Comparison of ENCODE assay signal across 1 cellular context in genomic region chrX:147917700-147918694, GRCh38.
TF ChIP-seq lines count a peak whose summit lies in the region.

No MANE protein-coding gene starts in this region.

TF ChIP-seq in GM12878, 131 proteins besides CTCF, POLR2A, EP300 and RAD21 (continued from another document and continues in another):
- TF ChIP-seq, protein P1, sequence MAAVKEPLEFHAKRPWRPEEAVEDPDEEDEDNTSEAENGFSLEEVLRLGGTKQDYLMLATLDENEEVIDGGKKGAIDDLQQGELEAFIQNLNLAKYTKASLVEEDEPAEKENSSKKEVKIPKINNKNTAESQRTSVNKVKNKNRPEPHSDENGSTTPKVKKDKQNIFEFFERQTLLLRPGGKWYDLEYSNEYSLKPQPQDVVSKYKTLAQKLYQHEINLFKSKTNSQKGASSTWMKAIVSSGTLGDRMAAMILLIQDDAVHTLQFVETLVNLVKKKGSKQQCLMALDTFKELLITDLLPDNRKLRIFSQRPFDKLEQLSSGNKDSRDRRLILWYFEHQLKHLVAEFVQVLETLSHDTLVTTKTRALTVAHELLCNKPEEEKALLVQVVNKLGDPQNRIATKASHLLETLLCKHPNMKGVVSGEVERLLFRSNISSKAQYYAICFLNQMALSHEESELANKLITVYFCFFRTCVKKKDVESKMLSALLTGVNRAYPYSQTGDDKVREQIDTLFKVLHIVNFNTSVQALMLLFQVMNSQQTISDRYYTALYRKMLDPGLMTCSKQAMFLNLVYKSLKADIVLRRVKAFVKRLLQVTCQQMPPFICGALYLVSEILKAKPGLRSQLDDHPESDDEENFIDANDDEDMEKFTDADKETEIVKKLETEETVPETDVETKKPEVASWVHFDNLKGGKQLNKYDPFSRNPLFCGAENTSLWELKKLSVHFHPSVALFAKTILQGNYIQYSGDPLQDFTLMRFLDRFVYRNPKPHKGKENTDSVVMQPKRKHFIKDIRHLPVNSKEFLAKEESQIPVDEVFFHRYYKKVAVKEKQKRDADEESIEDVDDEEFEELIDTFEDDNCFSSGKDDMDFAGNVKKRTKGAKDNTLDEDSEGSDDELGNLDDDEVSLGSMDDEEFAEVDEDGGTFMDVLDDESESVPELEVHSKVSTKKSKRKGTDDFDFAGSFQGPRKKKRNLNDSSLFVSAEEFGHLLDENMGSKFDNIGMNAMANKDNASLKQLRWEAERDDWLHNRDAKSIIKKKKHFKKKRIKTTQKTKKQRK (IDR thresholded peaks at IDR 0.05; ENCODE audit: low read depth, low read length) = no peak
- TF ChIP-seq ZBED1 (IDR thresholded peaks at IDR 0.05; ENCODE audit: borderline replicate concordance) (no peak), ATF2 (IDR thresholded peaks at IDR 0.05; ENCODE audit: low read length) (no peak), HDAC6 (IDR thresholded peaks at IDR 0.05; ENCODE audit: unreplicated experiment) (no peak), IRF5 (IDR thresholded peaks at IDR 0.05; ENCODE audit: borderline replicate concordance) (no peak), SREBF2 (IDR thresholded peaks at IDR 0.05; ENCODE audit: low read length) (no peak), POU2F2 (IDR thresholded peaks at IDR 0.05; ENCODE audit: borderline replicate concordance, low read depth, low read length) (no peak), CHD2 (IDR thresholded peaks at IDR 0.05; ENCODE audit: borderline replicate concordance, low read depth, low read length) (no peak), SRF (IDR thresholded peaks at IDR 0.05; ENCODE audit: low read depth in 2 of 2, low read length in 2 of 2) (no peak), SUZ12 (IDR thresholded peaks at IDR 0.05; ENCODE audit: unreplicated experiment) (no peak), SMAD5 (IDR thresholded peaks at IDR 0.05; ENCODE audit: low read depth) (no peak), ETV6 (conservative IDR thresholded peaks at IDR 0.05 in 1 of 2, IDR thresholded peaks at IDR 0.05 in 1 of 2; ENCODE audit: borderline replicate concordance in 1 of 2, low read depth in 1 of 2) (peak in 1 of 2 experiments; percentile 77; a peak in 2 of 4 replicates), RBBP5 (conservative IDR thresholded peaks at IDR 0.05) (no peak), NR2C1 (IDR thresholded peaks at IDR 0.05) (no peak), ZBTB40 (IDR thresholded peaks at IDR 0.05; ENCODE audit: borderline replicate concordance) (peak; percentile 51; the same call in 1 of the 2 replicates), CBFB (IDR thresholded peaks at IDR 0.05; ENCODE audit: low read depth) (no peak), MYC (IDR thresholded peaks at IDR 0.05; ENCODE audit: insufficient read depth, insufficient read length, insufficient replicate concordance, low read length, severe bottlenecking) (no peak), RCOR1 (conservative IDR thresholded peaks at IDR 0.05; ENCODE audit: low read depth, low read length) (no peak), MEF2B (IDR thresholded peaks at IDR 0.05; ENCODE audit: partially characterized antibody, poor library complexity, severe bottlenecking) (no peak), REST (IDR thresholded peaks at IDR 0.05; ENCODE audit: low read depth, low read length) (no peak), RELA (IDR thresholded peaks at IDR 0.05; ENCODE audit: borderline replicate concordance, partially characterized antibody) (no peak), ESRRA (IDR thresholded peaks at IDR 0.05; ENCODE audit: low read length) (no peak)
- TF ChIP-seq, protein P2, sequence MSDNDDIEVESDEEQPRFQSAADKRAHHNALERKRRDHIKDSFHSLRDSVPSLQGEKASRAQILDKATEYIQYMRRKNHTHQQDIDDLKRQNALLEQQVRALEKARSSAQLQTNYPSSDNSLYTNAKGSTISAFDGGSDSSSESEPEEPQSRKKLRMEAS (IDR thresholded peaks at IDR 0.05; ENCODE audit: low read depth, low read length) = no peak
- TF ChIP-seq, protein P3, sequence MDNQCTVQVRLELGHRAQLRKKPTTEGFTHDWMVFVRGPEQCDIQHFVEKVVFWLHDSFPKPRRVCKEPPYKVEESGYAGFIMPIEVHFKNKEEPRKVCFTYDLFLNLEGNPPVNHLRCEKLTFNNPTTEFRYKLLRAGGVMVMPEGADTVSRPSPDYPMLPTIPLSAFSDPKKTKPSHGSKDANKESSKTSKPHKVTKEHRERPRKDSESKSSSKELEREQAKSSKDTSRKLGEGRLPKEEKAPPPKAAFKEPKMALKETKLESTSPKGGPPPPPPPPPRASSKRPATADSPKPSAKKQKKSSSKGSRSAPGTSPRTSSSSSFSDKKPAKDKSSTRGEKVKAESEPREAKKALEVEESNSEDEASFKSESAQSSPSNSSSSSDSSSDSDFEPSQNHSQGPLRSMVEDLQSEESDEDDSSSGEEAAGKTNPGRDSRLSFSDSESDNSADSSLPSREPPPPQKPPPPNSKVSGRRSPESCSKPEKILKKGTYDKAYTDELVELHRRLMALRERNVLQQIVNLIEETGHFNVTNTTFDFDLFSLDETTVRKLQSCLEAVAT (IDR thresholded peaks at IDR 0.05) = no peak
- TF ChIP-seq, protein P4, sequence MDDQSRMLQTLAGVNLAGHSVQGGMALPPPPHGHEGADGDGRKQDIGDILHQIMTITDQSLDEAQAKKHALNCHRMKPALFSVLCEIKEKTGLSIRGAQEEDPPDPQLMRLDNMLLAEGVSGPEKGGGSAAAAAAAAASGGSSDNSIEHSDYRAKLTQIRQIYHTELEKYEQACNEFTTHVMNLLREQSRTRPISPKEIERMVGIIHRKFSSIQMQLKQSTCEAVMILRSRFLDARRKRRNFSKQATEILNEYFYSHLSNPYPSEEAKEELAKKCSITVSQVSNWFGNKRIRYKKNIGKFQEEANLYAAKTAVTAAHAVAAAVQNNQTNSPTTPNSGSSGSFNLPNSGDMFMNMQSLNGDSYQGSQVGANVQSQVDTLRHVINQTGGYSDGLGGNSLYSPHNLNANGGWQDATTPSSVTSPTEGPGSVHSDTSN (IDR thresholded peaks at IDR 0.05; ENCODE audit: insufficient replicate concordance, low read depth, low read length) = no peak
- TF ChIP-seq, protein P5, sequence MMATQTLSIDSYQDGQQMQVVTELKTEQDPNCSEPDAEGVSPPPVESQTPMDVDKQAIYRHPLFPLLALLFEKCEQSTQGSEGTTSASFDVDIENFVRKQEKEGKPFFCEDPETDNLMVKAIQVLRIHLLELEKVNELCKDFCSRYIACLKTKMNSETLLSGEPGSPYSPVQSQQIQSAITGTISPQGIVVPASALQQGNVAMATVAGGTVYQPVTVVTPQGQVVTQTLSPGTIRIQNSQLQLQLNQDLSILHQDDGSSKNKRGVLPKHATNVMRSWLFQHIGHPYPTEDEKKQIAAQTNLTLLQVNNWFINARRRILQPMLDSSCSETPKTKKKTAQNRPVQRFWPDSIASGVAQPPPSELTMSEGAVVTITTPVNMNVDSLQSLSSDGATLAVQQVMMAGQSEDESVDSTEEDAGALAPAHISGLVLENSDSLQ (IDR thresholded peaks at IDR 0.05) = peak; percentile 59; the same call in 1 of the 2 replicates
- TF ChIP-seq, protein P6, sequence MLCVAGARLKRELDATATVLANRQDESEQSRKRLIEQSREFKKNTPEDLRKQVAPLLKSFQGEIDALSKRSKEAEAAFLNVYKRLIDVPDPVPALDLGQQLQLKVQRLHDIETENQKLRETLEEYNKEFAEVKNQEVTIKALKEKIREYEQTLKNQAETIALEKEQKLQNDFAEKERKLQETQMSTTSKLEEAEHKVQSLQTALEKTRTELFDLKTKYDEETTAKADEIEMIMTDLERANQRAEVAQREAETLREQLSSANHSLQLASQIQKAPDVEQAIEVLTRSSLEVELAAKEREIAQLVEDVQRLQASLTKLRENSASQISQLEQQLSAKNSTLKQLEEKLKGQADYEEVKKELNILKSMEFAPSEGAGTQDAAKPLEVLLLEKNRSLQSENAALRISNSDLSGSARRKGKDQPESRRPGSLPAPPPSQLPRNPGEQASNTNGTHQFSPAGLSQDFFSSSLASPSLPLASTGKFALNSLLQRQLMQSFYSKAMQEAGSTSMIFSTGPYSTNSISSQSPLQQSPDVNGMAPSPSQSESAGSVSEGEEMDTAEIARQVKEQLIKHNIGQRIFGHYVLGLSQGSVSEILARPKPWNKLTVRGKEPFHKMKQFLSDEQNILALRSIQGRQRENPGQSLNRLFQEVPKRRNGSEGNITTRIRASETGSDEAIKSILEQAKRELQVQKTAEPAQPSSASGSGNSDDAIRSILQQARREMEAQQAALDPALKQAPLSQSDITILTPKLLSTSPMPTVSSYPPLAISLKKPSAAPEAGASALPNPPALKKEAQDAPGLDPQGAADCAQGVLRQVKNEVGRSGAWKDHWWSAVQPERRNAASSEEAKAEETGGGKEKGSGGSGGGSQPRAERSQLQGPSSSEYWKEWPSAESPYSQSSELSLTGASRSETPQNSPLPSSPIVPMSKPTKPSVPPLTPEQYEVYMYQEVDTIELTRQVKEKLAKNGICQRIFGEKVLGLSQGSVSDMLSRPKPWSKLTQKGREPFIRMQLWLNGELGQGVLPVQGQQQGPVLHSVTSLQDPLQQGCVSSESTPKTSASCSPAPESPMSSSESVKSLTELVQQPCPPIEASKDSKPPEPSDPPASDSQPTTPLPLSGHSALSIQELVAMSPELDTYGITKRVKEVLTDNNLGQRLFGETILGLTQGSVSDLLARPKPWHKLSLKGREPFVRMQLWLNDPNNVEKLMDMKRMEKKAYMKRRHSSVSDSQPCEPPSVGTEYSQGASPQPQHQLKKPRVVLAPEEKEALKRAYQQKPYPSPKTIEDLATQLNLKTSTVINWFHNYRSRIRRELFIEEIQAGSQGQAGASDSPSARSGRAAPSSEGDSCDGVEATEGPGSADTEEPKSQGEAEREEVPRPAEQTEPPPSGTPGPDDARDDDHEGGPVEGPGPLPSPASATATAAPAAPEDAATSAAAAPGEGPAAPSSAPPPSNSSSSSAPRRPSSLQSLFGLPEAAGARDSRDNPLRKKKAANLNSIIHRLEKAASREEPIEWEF (IDR thresholded peaks at IDR 0.05; ENCODE audit: insufficient replicate concordance, low read depth, low read length) = no peak
